ENCODE assay signal across 28 cellular contexts in genomic region chr1:201304126-201304525, GRCh38. TPM values are rescaled to one million over a fixed set of nuclear protein-coding genes. Genes with fewer than 3 reads are reported as not detected.
"Had no signal": no experiment of that assay in that cellular context is flagged by ENCODE, and none has a peak within 500 bp of the region (broad histone marks: within the 10 kb centered on the region; RNA-seq: fewer than 3 reads in every experiment).

No MANE protein-coding gene starts in this region.

- H3K9me3 ChIP-seq: gastroesophageal sphincter, right atrium auricular region, tibial artery had no signal

- H3K36me3 Mint-ChIP-seq: activated naive CD4-positive, alpha-beta T cell treated with anti-CD3 and anti-CD28 coated beads, Interleukin-2, amount 50 U/mL, for 24 hours; memory B cell; naive thymus-derived CD4-positive, alpha-beta T cell; WTC11 had no signal

- H3K4me3 ChIP-seq: gastroesophageal sphincter, right atrium auricular region, tibial artery had no signal

- FAIRE-seq: endometrium, kidney had no signal

- H3K4me1 Mint-ChIP-seq: activated CD4-positive, alpha-beta T cell treated with anti-CD3 and anti-CD28 coated beads, Interleukin-2, amount 10 ng/mL, durations not matched to agents 7 days and 5 days; activated naive CD4-positive, alpha-beta T cell treated with anti-CD3 and anti-CD28 coated beads, Interleukin-2, amount 50 U/mL, for 24 hours; activated naive CD8-positive, alpha-beta T cell treated with anti-CD3 and anti-CD28 coated beads, Interleukin-2, amount 50 U/mL, for 24 hours; activated T-helper 17 cell treated with anti-CD3 and anti-CD28 coated beads, Interleukin-2, amount 50 U/mL, for 72 hours; central memory CD8-positive, alpha-beta T cell; memory B cell; naive thymus-derived CD4-positive, alpha-beta T cell had no signal

- H3K27ac Mint-ChIP-seq: activated CD4-positive, alpha-beta T cell treated with anti-CD3 and anti-CD28 coated beads, Interleukin-2, amount 10 ng/mL, durations not matched to agents 7 days and 5 days; activated CD8-positive, alpha-beta T cell treated with anti-CD3 and anti-CD28 coated beads for 36 hours; activated naive CD4-positive, alpha-beta T cell treated with anti-CD3 and anti-CD28 coated beads, Interleukin-2, amount 50 U/mL, for 24 hours; activated naive CD8-positive, alpha-beta T cell treated with anti-CD3 and anti-CD28 coated beads, Interleukin-2, amount 50 U/mL, for 24 hours; activated T-helper 17 cell treated with anti-CD3 and anti-CD28 coated beads, Interleukin-2, amount 50 U/mL, for 72 hours; memory B cell; WTC11 had no signal

- H3K4me3 Mint-ChIP-seq: activated CD4-positive, alpha-beta T cell treated with anti-CD3 and anti-CD28 coated beads, Interleukin-2, amount 10 ng/mL, durations not matched to agents 7 days and 5 days; activated CD8-positive, alpha-beta T cell treated with anti-CD3 and anti-CD28 coated beads for 36 hours; activated naive CD4-positive, alpha-beta T cell treated with anti-CD3 and anti-CD28 coated beads, Interleukin-2, amount 50 U/mL, for 24 hours; activated naive CD8-positive, alpha-beta T cell treated with anti-CD3 and anti-CD28 coated beads, Interleukin-2, amount 50 U/mL, for 24 hours; activated T-cell treated with anti-CD3 and anti-CD28 coated beads, Interleukin-2, amount 50 U/mL, for 4 hours; activated T-helper 17 cell treated with anti-CD3 and anti-CD28 coated beads, Interleukin-2, amount 50 U/mL, for 72 hours; central memory CD8-positive, alpha-beta T cell; memory B cell; naive thymus-derived CD4-positive, alpha-beta T cell; WTC11 had no signal

- H3K36me3 ChIP-seq: gastroesophageal sphincter, right atrium auricular region, tibial artery had no signal

- DNase-seq: activated CD4-positive, alpha-beta T cell treated with anti-CD3 and anti-CD28 coated beads for 1 hour; activated CD4-positive, alpha-beta T cell treated with anti-CD3 and anti-CD28 coated beads, Interleukin-2, amount 10 ng/mL, durations not matched to agents 7 days and 5 days; activated CD8-positive, alpha-beta T cell treated with anti-CD3 and anti-CD28 coated beads for 36 hours; activated naive CD8-positive, alpha-beta T cell treated with anti-CD3 and anti-CD28 coated beads, Interleukin-2, amount 50 U/mL, for 24 hours; activated T-cell treated with anti-CD3 and anti-CD28 coated beads, Interleukin-2, amount 50 U/mL, for 4 hours; amygdala; dermis blood vessel endothelial cell; effector CD4-positive, alpha-beta T cell; hippocampal formation; kidney; left colon; midbrain; naive thymus-derived CD4-positive, alpha-beta T cell; occipital lobe; stimulated activated CD4-positive, alpha-beta T cell treated with anti-CD3 and anti-CD28 coated beads, Interleukin-2, amount 100 ng/mL, for 48 hours; stimulated activated naive CD8-positive, alpha-beta T cell treated with anti-CD3 and anti-CD28 coated beads, Interleukin-15, Interleukin-2, amounts not matched to agents 100 U/mL and 50 U/mL, for 24 hours; T-helper 2 cell; tibial artery had no signal

- H3K27ac ChIP-seq: gastroesophageal sphincter, right atrium auricular region, tibial artery had no signal

- H3K27me3 ChIP-seq: right atrium auricular region had no signal

- H3K9me3 Mint-ChIP-seq: activated CD4-positive, alpha-beta T cell treated with anti-CD3 and anti-CD28 coated beads, Interleukin-2, amount 10 ng/mL, durations not matched to agents 7 days and 5 days; activated CD8-positive, alpha-beta T cell treated with anti-CD3 and anti-CD28 coated beads for 36 hours; activated naive CD4-positive, alpha-beta T cell treated with anti-CD3 and anti-CD28 coated beads, Interleukin-2, amount 50 U/mL, for 24 hours; activated naive CD8-positive, alpha-beta T cell treated with anti-CD3 and anti-CD28 coated beads, Interleukin-2, amount 50 U/mL, for 24 hours; activated T-cell treated with anti-CD3 and anti-CD28 coated beads, Interleukin-2, amount 50 U/mL, for 4 hours; activated T-helper 17 cell treated with anti-CD3 and anti-CD28 coated beads, Interleukin-2, amount 50 U/mL, for 72 hours; central memory CD8-positive, alpha-beta T cell; memory B cell; WTC11 had no signal

- ATAC-seq: activated CD8-positive, alpha-beta T cell treated with anti-CD3 and anti-CD28 coated beads for 36 hours; activated naive CD8-positive, alpha-beta T cell treated with anti-CD3 and anti-CD28 coated beads, Interleukin-2, amount 50 U/mL, for 24 hours; activated T-cell treated with anti-CD3 and anti-CD28 coated beads, Interleukin-2, amount 50 U/mL, for 4 hours; activated T-helper 17 cell treated with anti-CD3 and anti-CD28 coated beads, Interleukin-2, amount 50 U/mL, for 72 hours; gastroesophageal sphincter; left colon; naive thymus-derived CD4-positive, alpha-beta T cell; stimulated activated naive CD8-positive, alpha-beta T cell treated with anti-CD3 and anti-CD28 coated beads, Interleukin-15, Interleukin-2, amounts not matched to agents 100 U/mL and 50 U/mL, for 24 hours; WTC11 had no signal

RNA-seq across cellular contexts. Expression of gene PKP1, which starts 20.8 kb away (rescaled TPM):
- total RNA-seq: activated CD4-positive, alpha-beta T cell treated with anti-CD3 and anti-CD28 coated beads, Interleukin-2, amount 10 ng/mL, durations not matched to agents 7 days and 5 days; activated CD8-positive, alpha-beta T cell treated with anti-CD3 and anti-CD28 coated beads for 36 hours; activated T-cell treated with anti-CD3 and anti-CD28 coated beads, Interleukin-2, amount 50 U/mL, for 4 hours; activated T-helper 17 cell treated with anti-CD3 and anti-CD28 coated beads, Interleukin-2, amount 50 U/mL, for 72 hours; fibroblast of villous mesenchyme; naive thymus-derived CD4-positive, alpha-beta T cell had no signal
- polyA plus RNA-seq: naive thymus-derived CD4-positive, alpha-beta T cell; neural cell had no signal
